23 cellular contexts compared by ENCODE assay signal in the genomic region with DNA sequence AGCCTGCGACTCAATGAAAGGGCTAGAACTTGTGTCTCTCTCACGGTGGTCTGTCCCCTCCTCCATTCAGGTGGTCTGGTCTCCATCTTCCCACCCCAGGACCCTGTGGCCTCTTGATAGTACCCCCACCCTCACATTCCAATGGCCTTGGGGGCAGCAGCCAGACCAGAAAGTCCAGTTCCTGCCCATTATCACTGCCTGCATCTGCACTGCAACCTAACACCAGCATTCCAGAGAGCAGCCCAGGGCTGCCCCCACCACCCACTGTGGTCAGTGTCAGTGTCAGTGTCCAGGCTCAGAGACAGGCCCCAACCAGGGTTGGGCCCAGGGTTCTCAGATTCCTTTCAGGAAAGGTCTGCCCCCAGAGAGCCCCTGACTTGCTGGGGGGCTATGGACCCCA. TPM values are rescaled to one million over a fixed set of nuclear protein-coding genes. Genes with fewer than 3 reads are reported as not detected.
DNase-seq lines count a peak whose midpoint lies in the region; ATAC-seq, FAIRE-seq and TF ChIP-seq lines count a peak whose summit lies in the region.
"Had no signal": no experiment of that assay in that cellular context is flagged by ENCODE, and none has a peak within 500 bp of the region (broad histone marks: within the 10 kb centered on the region; RNA-seq: fewer than 3 reads in every experiment).

No MANE protein-coding gene starts in this region.

- 0 out of 3 replicates have a peak, but pooled peaks of 1 of the 2 experiments have one; percentile 39 for TF ChIP-seq POLR2A in H1 (IDR thresholded peaks at IDR 0.05; ENCODE audit: control extremely low read depth in 1 of 2, low read depth in 2 of 2, low read length in 2 of 2)

- peak overlapping the region; percentile 94; the same call in 1 of the 2 replicates for H2AK5ac ChIP-seq in H1 (ENCODE audit: low read depth, low read length)

- H3K27ac Mint-ChIP-seq in Caco-2 (ENCODE audit: unreplicated experiment) (peak overlapping the region; percentile 93), MCF 10A (ENCODE audit: low read depth, unreplicated experiment) (no peak overlapping the region)
- H3K27ac Mint-ChIP-seq: activated CD4-positive, alpha-beta T cell treated with anti-CD3 and anti-CD28 coated beads for 36 hours; stimulated activated naive CD8-positive, alpha-beta T cell treated with anti-CD3 and anti-CD28 coated beads, Interleukin-15, Interleukin-2, amounts not matched to agents 100 ng/mL and 50 ng/mL, for 24 hours had no signal

- H3K14ac ChIP-seq in H1 (ENCODE audit: insufficient read length), result no peak overlapping the region

- no peaks in the 10 kb centered on the region for H3K27me3 ChIP-seq in Caco-2 (replicated peaks; ENCODE audit: control insufficient read depth, insufficient read depth, low read length)
- H3K27me3 ChIP-seq in H1 (replicated peaks in 1 of 4; ENCODE audit: control insufficient read depth in 3 of 4, extremely low read depth in 1 of 4, insufficient read depth in 3 of 4, low read length in 3 of 4), result peaks cover 0 to 4% (median 0%) of the 10 kb centered on the region in 4 experiments; a peak in 1 of 7 replicates
- H3K27me3 ChIP-seq: upper lobe of left lung had no signal

- no peak overlapping the region for H3K9ac ChIP-seq in H1 (replicated peaks in 1 of 4; ENCODE audit: extremely low read depth in 1 of 4, low read depth in 3 of 4, low read length in 3 of 4)
- H3K9ac ChIP-seq: BLaER1 had no signal

- peak overlapping the region; percentile 45 for H4K91ac ChIP-seq in H1 (replicated peaks; ENCODE audit: insufficient read length, low read length)

- TF ChIP-seq RAD21 in H1 (IDR thresholded peaks at IDR 0.05 in 1 of 2, conservative IDR thresholded peaks at IDR 0.05 in 1 of 2; ENCODE audit: low read depth in 2 of 2, low read length in 2 of 2), result no peak

- H3K18ac ChIP-seq in H1 (ENCODE audit: extremely low read depth, low read length), result peak overlapping the region; percentile 98

- H2AFZ ChIP-seq in H1 (ENCODE audit: low read length), result no peak overlapping the region

- peaks cover 45% of the 10 kb centered on the region for H3K36me3 Mint-ChIP-seq in Caco-2 (ENCODE audit: insufficient read depth, unreplicated experiment)
- H3K36me3 Mint-ChIP-seq in MCF 10A (ENCODE audit: insufficient read depth, unreplicated experiment), result no peaks in the 10 kb centered on the region

- POLR2A ChIA-PET in Caco-2 (lab: Charles Lee), result interaction anchor here (1.1 kb wide), 1 partner anchor 13 kb away, joined by 4 read pairs; no protein-coding TSS in a partner anchor
- POLR2A ChIA-PET in H1 (lab: Charles Lee; ENCODE audit: partially characterized antibody), result interaction anchor here (0.8 to 9.2 kb wide), 6 partner anchors 11 to 64 kb away, joined by 3 to 57 read pairs (median 4); partner anchors contain the start of gene RNU5B-1
- POLR2A ChIA-PET in MCF 10A (lab: Yijun Ruan, JAX), result no interaction called here

- ATAC-seq in GM19397 (IDR thresholded peaks at IDR 0.05; ENCODE audit: unreplicated experiment) (no peak), esophagus mucosa (no peak)
- ATAC-seq: activated CD4-positive, alpha-beta T cell treated with anti-CD3 and anti-CD28 coated beads for 36 hours; foreskin keratinocyte had no signal

- no peaks in the 10 kb centered on the region; the same call in 1 of the 2 replicates for H3K23me2 ChIP-seq in H1 (ENCODE audit: low read depth, low read length)

- 57% methylated on average over 2 of the region's 2 CpGs; no CpG with 5 or more reads in 1 of the 2 experiments for WGBS in H1 (ENCODE audit: extremely low coverage in 1 of 2, insufficient coverage in 1 of 2, insufficient read length in 1 of 2, insufficient replicate concordance in 2 of 2, low coverage in 1 of 2, low lambda C conversion rate in 2 of 2, missing lambda C conversion rate in 1 of 2), 2 experiments

- CTCF ChIA-PET in Caco-2 (lab: Charles Lee), result no interaction called here
- CTCF ChIA-PET in H1 (lab: Charles Lee; ENCODE audit: partially characterized antibody), result interaction anchor here (1.3 to 2.2 kb wide), 4 partner anchors 10 to 25 kb away, joined by 4 to 10 read pairs (median 4); no protein-coding TSS in a partner anchor
- CTCF ChIA-PET in MCF 10A (lab: Yijun Ruan, JAX), result interaction anchor here (0.6 to 0.7 kb wide), 2 partner anchors 19 to 46 kb away, joined by 3 to 4 read pairs; no protein-coding TSS in a partner anchor

- no peaks in the 10 kb centered on the region for H3K36me3 ChIP-seq in Caco-2 (ENCODE audit: control insufficient read depth, insufficient read depth, low read length)
- H3K36me3 ChIP-seq in H1 (ENCODE audit: control insufficient read depth in 2 of 4, insufficient read depth in 4 of 4, low read length in 3 of 4), result no peaks in the 10 kb centered on the region
- H3K36me3 ChIP-seq: BLaER1, upper lobe of left lung had no signal

- DNase-seq in Caco-2 (peak; percentile 63 to 76), HuH-7 (ENCODE audit: low spot score) (peak; percentile 67), H1 (ENCODE audit: low read depth in 1 of 2, low spot score in 2 of 2) (peak in 1 of 2 experiments; percentile 64), myocyte (ENCODE audit: low read depth) (peak; percentile 61), SW 1271 (lab: John Stamatoyannopoulos, UW) (no peak), MCF 10A (ENCODE audit: unreplicated experiment) (no peak)
- DNase-seq: activated CD4-positive, alpha-beta T cell treated with anti-CD3 and anti-CD28 coated beads for 36 hours; activated gamma-delta T cell; amygdala; DMS 273 treated with DMSO at 0.1 percent for 48 hours; foreskin keratinocyte; HCEC 1CT; NCI-H187; NCI-H510A treated with DMSO at 0.1 percent for 48 hours; upper lobe of left lung had no signal

- H3K4me1 ChIP-seq in Caco-2, result peaks cover 58% of the 10 kb centered on the region
- peaks cover 37 to 60% (median 47%) of the 10 kb centered on the region in 4 experiments for H3K4me1 ChIP-seq in H1 (replicated peaks in 1 of 4; ENCODE audit: control insufficient read depth in 3 of 4, insufficient read depth in 4 of 4, low read length in 3 of 4)
- H3K4me1 ChIP-seq: BLaER1, foreskin keratinocyte, upper lobe of left lung had no signal

- H3K4me1 Mint-ChIP-seq in Caco-2 (ENCODE audit: low read depth, unreplicated experiment) (peaks cover 54% of the 10 kb centered on the region), MCF 10A (ENCODE audit: insufficient read depth, unreplicated experiment) (no peaks in the 10 kb centered on the region)
- H3K4me1 Mint-ChIP-seq: activated CD4-positive, alpha-beta T cell treated with anti-CD3 and anti-CD28 coated beads for 36 hours had no signal

- H2BK20ac ChIP-seq in H1 (ENCODE audit: low read length), result peak overlapping the region; percentile 98; the same call in 1 of the 2 replicates

- no peak overlapping the region for H3K56ac ChIP-seq in H1 (replicated peaks; ENCODE audit: insufficient read length, low read depth, low read length)

- intact Hi-C loops in Caco-2 (cut with micrococcal nuclease; ENCODE audit: unreplicated experiment), result loop anchor here (1.0 kb wide), 2 partner anchors 11 to 13 kb away; partner anchors contain the start of gene IGDCC3
- intact Hi-C loops in MCF 10A (cut with micrococcal nuclease), result no loop called here

- no peak for TF ChIP-seq CTCF in Caco-2 (IDR thresholded peaks at IDR 0.05; ENCODE audit: insufficient read depth in 1 of 2, low read depth in 1 of 2, low read length in 1 of 2, severe bottlenecking in 1 of 2, unreplicated experiment in 1 of 2)
- no peak for TF ChIP-seq CTCF in H1 (IDR thresholded peaks at IDR 0.05; ENCODE audit: control extremely low read depth in 1 of 3, insufficient read depth in 1 of 3, low read depth in 1 of 3, low read length in 3 of 3)
- no peak for TF ChIP-seq CTCF in MCF 10A (IDR thresholded peaks at IDR 0.05; ENCODE audit: unreplicated experiment)

- peak in 1 of 2 experiments; percentile 63; a peak in 1 of 3 replicates for TF ChIP-seq EP300 in H1 (IDR thresholded peaks at IDR 0.05; ENCODE audit: borderline replicate concordance in 1 of 2, low read depth in 2 of 2, low read length in 2 of 2)

- H4K20me1 ChIP-seq in H1 (replicated peaks in 1 of 2; ENCODE audit: control insufficient read depth in 1 of 2, insufficient read depth in 2 of 2, low read length in 2 of 2), result no peaks in the 10 kb centered on the region
- H4K20me1 ChIP-seq: BLaER1 had no signal

- H3K4me3 ChIP-seq in Caco-2 (ENCODE audit: low read depth, low read length), result no peak overlapping the region
- peak overlapping the region in 1 of 4 experiments; percentile 19; a peak in 1 of 8 replicates for H3K4me3 ChIP-seq in H1 (ENCODE audit: extremely low read depth in 1 of 4, insufficient read depth in 2 of 4, low read depth in 3 of 4, low read length in 4 of 4)
- H3K4me3 ChIP-seq: BLaER1, upper lobe of left lung had no signal

- H4K8ac ChIP-seq in H1 (ENCODE audit: extremely low read depth, insufficient read depth, low read length), result no peak overlapping the region

- H2BK5ac ChIP-seq in H1 (ENCODE audit: low read depth, low read length), result peak overlapping the region; percentile 97

- peaks cover 0 to 5% of the 10 kb centered on the region in 2 experiments; a peak in 1 of 4 replicates for H3K79me2 ChIP-seq in H1 (ENCODE audit: control insufficient read depth in 1 of 2, insufficient read depth in 2 of 2, low read length in 2 of 2)

- no peak overlapping the region for H3K4ac ChIP-seq in H1 (replicated peaks; ENCODE audit: insufficient read length, low read depth, low read length)

- H3K79me1 ChIP-seq in H1 (ENCODE audit: low read depth, low read length), result no peaks in the 10 kb centered on the region; the same call in 1 of the 2 replicates

- H3K27me3 Mint-ChIP-seq in Caco-2 (ENCODE audit: insufficient read depth, unreplicated experiment) (no peaks in the 10 kb centered on the region), MCF 10A (ENCODE audit: insufficient read depth, unreplicated experiment) (no peaks in the 10 kb centered on the region)

- no peaks in the 10 kb centered on the region for H3K9me3 ChIP-seq in Caco-2
- H3K9me3 ChIP-seq in H1 (ENCODE audit: insufficient read depth in 2 of 2, low read depth in 1 of 2, low read length in 1 of 2), result no peaks in the 10 kb centered on the region
- H3K9me3 ChIP-seq: BLaER1, upper lobe of left lung had no signal

- H3K27ac ChIP-seq in H1 (ENCODE audit: low read depth, low read length), result peak overlapping the region; percentile 49; the same call in 1 of the 2 replicates
- H3K27ac ChIP-seq: BLaER1, foreskin keratinocyte, upper lobe of left lung had no signal

- H2BK15ac ChIP-seq in H1 (ENCODE audit: low read length), result 0 out of 2 replicates have a peak overlapping the region, but pooled peaks have one; percentile 61

- H2BK12ac ChIP-seq in H1 (ENCODE audit: low read depth, low read length), result peak overlapping the region; percentile 98

- H3K4me3 Mint-ChIP-seq in Caco-2 (ENCODE audit: unreplicated experiment), result peak overlapping the region; percentile 43
- H3K4me3 Mint-ChIP-seq in MCF 10A (ENCODE audit: unreplicated experiment), result no peak overlapping the region
- H3K4me3 Mint-ChIP-seq: activated CD4-positive, alpha-beta T cell treated with anti-CD3 and anti-CD28 coated beads for 36 hours; nephron; stimulated activated naive CD8-positive, alpha-beta T cell treated with anti-CD3 and anti-CD28 coated beads, Interleukin-15, Interleukin-2, amounts not matched to agents 100 ng/mL and 50 ng/mL, for 24 hours had no signal

- no peak overlapping the region for H3K23ac ChIP-seq in H1 (ENCODE audit: insufficient read length)

- H3K9me3 Mint-ChIP-seq in Caco-2 (ENCODE audit: unreplicated experiment) (no peaks in the 10 kb centered on the region), MCF 10A (ENCODE audit: unreplicated experiment) (no peaks in the 10 kb centered on the region)
- H3K9me3 Mint-ChIP-seq: nephron; stimulated activated naive CD8-positive, alpha-beta T cell treated with anti-CD3 and anti-CD28 coated beads, Interleukin-15, Interleukin-2, amounts not matched to agents 100 ng/mL and 50 ng/mL, for 24 hours had no signal

- H3K4me2 ChIP-seq in H1 (ENCODE audit: insufficient read depth in 1 of 2, low read depth in 2 of 2, low read length in 2 of 2), result peak overlapping the region; percentile 42 to 43; a peak in 3 of 4 replicates
- H3K4me2 ChIP-seq: BLaER1 had no signal

- H2BK120ac ChIP-seq in H1 (replicated peaks; ENCODE audit: low read depth, low read length), result no peak overlapping the region

- BruUV-seq in Caco-2 (replicated peaks; lab: Mats Ljungman, UMichigan), result no TSS peak
- no TSS peak for BruUV-seq in MCF 10A (replicated peaks; lab: Mats Ljungman, UMichigan)

- FAIRE-seq in H1 (lab: Jason Lieb, UNC), result peak; percentile 13
- FAIRE-seq: A204.1, colon had no signal

- no peak overlapping the region for H4K5ac ChIP-seq in H1 (ENCODE audit: insufficient read length, low read depth, low read length)

RNA-seq across cellular contexts. Expression of gene IGDCC3, which starts 12.6 kb away (rescaled TPM):
- total RNA-seq in Caco-2 (2022) (43.5 and 51.2 TPM in 2 replicates), myocyte (0.08 and 0.31 TPM in 2 replicates), MCF 10A (2022) (not detected in 2 replicates), esophagus mucosa (0.08 TPM)
- total RNA-seq in H1 (2021; fragmentation: NEBNext Ultra II Directional; extraction: Animal tissue kit (Norgen Biotek cat#: 25700)), result 45.7 and 45.9 TPM in 2 replicates
- polyA plus RNA-seq in H1 (2011; rRNA removed), result 26.8 and 42.3 TPM in 2 replicates
- polyA plus RNA-seq in H1 (2011; cell fraction: cytosol; rRNA removed), result 23.3 TPM
- 49.4 TPM for polyA plus RNA-seq in H1 (2011; cell fraction: nucleus; rRNA removed)
- polyA plus RNA-seq in H1 (2012, experiment 1 of 2), result 26.5 to 37.1 TPM (median 35.2 TPM) in 4 replicates
- polyA plus RNA-seq in H1 (2012, experiment 2 of 2), result 29.5 TPM
- 57.5 TPM for polyA plus RNA-seq in H1 (2013, experiment 1 of 2)
- polyA plus RNA-seq in H1 (2013, experiment 2 of 2), result 60.3 TPM
- polyA minus RNA-seq in H1 (2011; rRNA and poly(A)+ RNA removed), result 22.4 and 28.5 TPM in 2 replicates
- 26.4 TPM for polyA minus RNA-seq in H1 (2011; cell fraction: cytosol; rRNA and poly(A)+ RNA removed)
- polyA minus RNA-seq in H1 (2011; cell fraction: nucleus; rRNA and poly(A)+ RNA removed), result 23.6 TPM
- polyA plus RNA-seq in myocyte (2012), result 0.04 TPM
- total RNA-seq: activated CD4-positive, alpha-beta T cell treated with anti-CD3 and anti-CD28 coated beads for 36 hours; foreskin keratinocyte; lung microvascular endothelial cell had no signal
- polyA plus RNA-seq: foreskin keratinocyte had no signal

RNA-seq across cellular contexts. Expression of gene IGDCC4, which starts 57.5 kb away (rescaled TPM):
- total RNA-seq in Caco-2 (2022), result 3.7 and 4.5 TPM in 2 replicates
- total RNA-seq in H1 (2021; fragmentation: NEBNext Ultra II Directional; extraction: Animal tissue kit (Norgen Biotek cat#: 25700)), result 7.7 and 7.8 TPM in 2 replicates
- 10.3 and 12.7 TPM in 2 replicates for polyA plus RNA-seq in H1 (2011; rRNA removed)
- 11.8 TPM for polyA plus RNA-seq in H1 (2011; cell fraction: cytosol; rRNA removed)
- 32.6 TPM for polyA plus RNA-seq in H1 (2011; cell fraction: nucleus; rRNA removed)
- polyA plus RNA-seq in H1 (2012, experiment 1 of 2), result 9.5 to 12.6 TPM (median 11.6 TPM) in 4 replicates
- 4.2 TPM for polyA plus RNA-seq in H1 (2012, experiment 2 of 2)
- 4.7 TPM for polyA plus RNA-seq in H1 (2013, experiment 1 of 2)
- 4.3 TPM for polyA plus RNA-seq in H1 (2013, experiment 2 of 2)
- polyA minus RNA-seq in H1 (2011; rRNA and poly(A)+ RNA removed), result 11.4 and 13.0 TPM in 2 replicates
- 6.8 TPM for polyA minus RNA-seq in H1 (2011; cell fraction: cytosol; rRNA and poly(A)+ RNA removed)
- 14.2 TPM for polyA minus RNA-seq in H1 (2011; cell fraction: nucleus; rRNA and poly(A)+ RNA removed)
- total RNA-seq in myocyte, result 24.9 and 28.9 TPM in 2 replicates
- 18.6 TPM for polyA plus RNA-seq in myocyte (2012)
- total RNA-seq in MCF 10A (2022), result 0.12 TPM in 1 of 2 replicates, not detected in the other
- 0.60 TPM for total RNA-seq in esophagus mucosa

Comparison
In these comparisons a context has a peak if more than half of its experiments do, and no peak if none do; other contexts are left out.
1. DNase-seq: peak in Caco-2 (2 of 2), HuH-7 (single experiment) and myocyte (single experiment); none in SW 1271 (0 of 2) and MCF 10A (single experiment).
2. RNA of gene IGDCC3, which starts 12.6 kb away (total RNA-seq): 43.5 to 51.2 TPM in Caco-2 and 45.7 to 45.9 TPM in H1; 0.08 to 0.31 TPM in myocyte, 0.08 TPM in esophagus mucosa (single experiment) and not detected in MCF 10A; every median in the first group is over 10 times any median in the second.